ENCODE assay signal across 16 cellular contexts in the genomic region with DNA sequence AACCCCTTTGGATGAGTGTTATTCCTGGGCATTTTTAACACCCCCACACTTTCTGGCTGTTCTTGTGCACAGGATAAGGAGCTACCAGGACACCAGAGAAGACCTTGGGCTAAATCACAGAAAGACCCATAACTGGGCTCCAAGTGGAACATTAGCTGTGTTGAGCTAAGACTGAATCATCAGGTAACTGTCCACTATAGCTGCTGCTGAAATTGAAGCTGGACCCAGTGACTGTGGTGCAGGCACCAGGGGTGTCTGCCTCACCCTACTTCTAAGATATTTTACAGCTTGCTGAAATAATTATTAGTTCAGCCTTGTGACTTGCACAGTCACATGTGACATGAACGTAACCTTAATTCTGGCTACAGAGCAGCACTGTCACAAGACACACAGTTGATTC.
DNase-seq lines count a peak whose midpoint lies in the region; ATAC-seq, FAIRE-seq and TF ChIP-seq lines count a peak whose summit lies in the region.
"Had no signal": no experiment of that assay in that cellular context is flagged by ENCODE, and none has a peak within 500 bp of the region (broad histone marks: within the 10 kb centered on the region; RNA-seq: fewer than 3 reads in every experiment).

No MANE protein-coding gene starts in this region.

- no peaks in the 10 kb centered on the region for H3K36me3 ChIP-seq in bronchial epithelial cell (ENCODE audit: control insufficient read depth, insufficient read depth, low read length)
- H3K36me3 ChIP-seq in left lung, result no peaks in the 10 kb centered on the region
- H3K36me3 ChIP-seq: HAP-1 had no signal

- no peaks in the 10 kb centered on the region for H3K9me3 ChIP-seq in left lung
- H3K9me3 ChIP-seq: HAP-1 had no signal

- TF ChIP-seq CTCF in C4-2B (conservative IDR thresholded peaks at IDR 0.05) (no peak), bronchial epithelial cell (IDR thresholded peaks at IDR 0.05; ENCODE audit: insufficient read depth, low read length, severe bottlenecking) (no peak), left lung (IDR thresholded peaks at IDR 0.05) (no peak)

- H3K4me1 Mint-ChIP-seq in stimulated activated naive CD8-positive, alpha-beta T cell treated with anti-CD3 and anti-CD28 coated beads, Interleukin-15, amount 100 ng/mL, for 72 hours, result no peaks in the 10 kb centered on the region
- H3K4me1 Mint-ChIP-seq: B cell had no signal

- H3K27me3 ChIP-seq in bronchial epithelial cell (ENCODE audit: control insufficient read depth, insufficient read depth, low read length), result peaks cover 5% of the 10 kb centered on the region
- H3K27me3 ChIP-seq in left lung, result no peaks in the 10 kb centered on the region

- no peaks in the 10 kb centered on the region for H3K4me1 ChIP-seq in left lung

- intact Hi-C loops in left lung (cut with DNase I), result no loop called here

- ATAC-seq in left lung, result peak; percentile 15
- ATAC-seq in stimulated activated naive CD8-positive, alpha-beta T cell treated with anti-CD3 and anti-CD28 coated beads, Interleukin-15, amount 100 ng/mL, for 72 hours, result no peak
- ATAC-seq: Panc1 had no signal

- H3K27ac Mint-ChIP-seq in stimulated activated naive CD8-positive, alpha-beta T cell treated with anti-CD3 and anti-CD28 coated beads, Interleukin-15, amount 100 ng/mL, for 72 hours, result no peak overlapping the region
- H3K27ac Mint-ChIP-seq: B cell; CD4-positive, alpha-beta T cell had no signal

- H3K4me3 ChIP-seq in bronchial epithelial cell (ENCODE audit: low read depth, low read length) (no peak overlapping the region), left lung (no peak overlapping the region)
- H3K4me3 ChIP-seq: HAP-1 had no signal

- H3K27me3 Mint-ChIP-seq in stimulated activated naive CD8-positive, alpha-beta T cell treated with anti-CD3 and anti-CD28 coated beads, Interleukin-15, amount 100 ng/mL, for 72 hours, result peaks cover 21% of the 10 kb centered on the region

- H3K9me3 Mint-ChIP-seq in stimulated activated naive CD8-positive, alpha-beta T cell treated with anti-CD3 and anti-CD28 coated beads, Interleukin-15, amount 100 ng/mL, for 72 hours, result peaks cover 0 to 4% of the 10 kb centered on the region in 2 donors

- H3K4me3 Mint-ChIP-seq in stimulated activated naive CD8-positive, alpha-beta T cell treated with anti-CD3 and anti-CD28 coated beads, Interleukin-15, amount 100 ng/mL, for 72 hours, result no peak overlapping the region
- H3K4me3 Mint-ChIP-seq: B cell; CD4-positive, alpha-beta T cell had no signal

- FAIRE-seq in bronchial epithelial cell (lab: Jason Lieb, UNC), result no peak
- FAIRE-seq: GM19239 had no signal

- DNase-seq in LHCN-M2 (ENCODE audit: low read depth), result peak; percentile 9
- DNase-seq in bronchial epithelial cell (ENCODE audit: low read depth), result peak; percentile 14
- no peak for DNase-seq in left lung
- DNase-seq in SIG-M5 (lab: John Stamatoyannopoulos, UW), result no peak
- no peak for DNase-seq in stimulated activated naive CD8-positive, alpha-beta T cell treated with anti-CD3 and anti-CD28 coated beads, Interleukin-15, amount 100 ng/mL, for 72 hours
- no peak for DNase-seq in NK-92 treated with Interleukin-12 subunit alpha and Interleukin-12 subunit beta, amount 100 ng/mL, for 24 hours (lab: John Stamatoyannopoulos, UW)
- DNase-seq: CD4-positive, alpha-beta T cell; NCI-H1436 treated with DMSO at 0.1 percent for 48 hours; NCI-H2081; NCI-H510A treated with DMSO at 0.1 percent for 48 hours; SHP77 had no signal

- H3K27ac ChIP-seq in C4-2B (peak overlapping the region; percentile 60; the same call in 1 of the 2 replicates), left lung (no peak overlapping the region)

Comparison
In these comparisons a context has a peak if more than half of its experiments do, and no peak if none do; other contexts are left out.
1. DNase-seq: peak in LHCN-M2 (single experiment) and bronchial epithelial cell (single experiment); none in left lung (0 of 2), SIG-M5 (single experiment), stimulated activated naive CD8-positive, alpha-beta T cell treated with anti-CD3 and anti-CD28 coated beads, Interleukin-15, amount 100 ng/mL, for 72 hours (0 of 2) and NK-92 treated with Interleukin-12 subunit alpha and Interleukin-12 subunit beta, amount 100 ng/mL, for 24 hours (single experiment).